Comparison of ENCODE assay signal across 2 cellular contexts in the genomic region with DNA sequence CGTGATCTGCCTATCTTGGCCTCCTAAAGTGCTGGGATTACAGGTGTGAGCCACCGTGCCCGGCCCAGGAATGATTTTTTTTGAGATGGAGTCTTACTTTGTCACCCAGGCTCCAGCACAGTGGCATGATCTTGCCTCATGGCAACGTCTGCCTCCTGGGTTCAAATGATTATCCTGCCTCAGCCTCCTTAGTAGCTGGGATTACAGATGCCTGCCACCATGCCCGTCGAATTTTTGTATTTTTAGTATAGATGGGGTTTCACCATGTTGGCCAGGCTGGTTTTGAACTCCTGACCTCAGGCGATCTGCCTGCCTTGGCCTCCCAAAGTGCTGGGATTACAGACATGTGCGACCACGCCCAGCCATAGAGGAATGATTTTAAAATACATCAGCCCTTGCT. TPM values are rescaled to one million over a fixed set of nuclear protein-coding genes. Genes with fewer than 3 reads are reported as not detected.
"Had no signal": no experiment of that assay in that cellular context is flagged by ENCODE, and none has a peak within 500 bp of the region (broad histone marks: within the 10 kb centered on the region; RNA-seq: fewer than 3 reads in every experiment).

No MANE protein-coding gene starts in this region.

RNA-seq across cellular contexts. Expression of gene AIFM3, which starts 32.0 kb away (rescaled TPM):
- total RNA-seq: HT1080 had no signal
- polyA plus RNA-seq: GM23248 had no signal
